Comparison of ENCODE assay signal across 8 cellular contexts in the genomic region with DNA sequence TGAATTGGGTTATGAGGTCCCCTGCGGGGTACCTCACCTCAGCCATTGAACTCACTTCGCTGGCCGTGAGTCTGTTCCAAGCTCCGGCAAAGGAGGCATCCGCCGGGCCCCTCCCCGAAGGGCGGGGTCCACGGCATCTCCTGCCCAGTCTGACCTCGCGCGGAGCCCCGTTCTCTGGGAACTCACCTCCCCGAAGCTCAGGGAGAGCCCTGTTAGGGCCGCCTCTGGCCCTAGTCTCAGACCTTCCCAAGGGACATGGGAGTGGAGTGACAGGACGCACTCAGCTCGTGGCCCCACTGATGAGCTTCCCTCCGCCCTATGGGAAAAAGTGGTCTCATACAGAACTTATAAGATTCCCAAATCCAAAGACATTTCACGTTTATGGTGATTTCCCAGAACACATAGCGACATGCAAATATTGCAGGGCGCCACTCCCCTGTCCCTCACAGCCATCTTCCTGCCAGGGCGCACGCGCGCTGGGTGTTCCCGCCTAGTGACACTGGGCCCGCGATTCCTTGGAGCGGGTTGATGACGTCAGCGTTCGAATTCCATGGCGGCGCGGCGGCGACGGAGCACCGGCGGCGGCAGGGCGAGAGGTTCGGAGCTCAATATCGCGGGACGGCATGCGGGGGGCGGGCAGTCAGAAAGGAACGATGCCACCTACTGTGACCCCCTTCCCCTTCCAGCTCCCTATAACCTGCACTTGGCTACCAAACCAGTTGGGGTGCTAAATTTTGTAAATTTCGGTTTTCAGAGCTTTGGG. TPM values are rescaled to one million over a fixed set of nuclear protein-coding genes. Genes with fewer than 3 reads are reported as not detected.
A peak's percentile ranks its signal among the peaks of the same experiment; 100 is the strongest.
DNase-seq lines count a peak whose midpoint lies in the region; ATAC-seq and TF ChIP-seq lines count a peak whose summit lies in the region.

A gene with protein sequence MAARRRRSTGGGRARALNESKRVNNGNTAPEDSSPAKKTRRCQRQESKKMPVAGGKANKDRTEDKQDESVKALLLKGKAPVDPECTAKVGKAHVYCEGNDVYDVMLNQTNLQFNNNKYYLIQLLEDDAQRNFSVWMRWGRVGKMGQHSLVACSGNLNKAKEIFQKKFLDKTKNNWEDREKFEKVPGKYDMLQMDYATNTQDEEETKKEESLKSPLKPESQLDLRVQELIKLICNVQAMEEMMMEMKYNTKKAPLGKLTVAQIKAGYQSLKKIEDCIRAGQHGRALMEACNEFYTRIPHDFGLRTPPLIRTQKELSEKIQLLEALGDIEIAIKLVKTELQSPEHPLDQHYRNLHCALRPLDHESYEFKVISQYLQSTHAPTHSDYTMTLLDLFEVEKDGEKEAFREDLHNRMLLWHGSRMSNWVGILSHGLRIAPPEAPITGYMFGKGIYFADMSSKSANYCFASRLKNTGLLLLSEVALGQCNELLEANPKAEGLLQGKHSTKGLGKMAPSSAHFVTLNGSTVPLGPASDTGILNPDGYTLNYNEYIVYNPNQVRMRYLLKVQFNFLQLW (plus strand): TSS at position 544 of the 763 bp plus-strand sequence. CDS start 7 bp downstream, at position 551.

- TF ChIP-seq POLR2A in GM15510 (IDR thresholded peaks at IDR 0.05; ENCODE audit: borderline replicate concordance, extremely low read depth, insufficient read length): peak; percentile 97

- no peak for TF ChIP-seq CTCF in left ventricle myocardium inferior (IDR thresholded peaks at IDR 0.05; ENCODE audit: borderline replicate concordance)
- no peak for TF ChIP-seq CTCF in progenitor cell of endocrine pancreas (IDR thresholded peaks at IDR 0.05; ENCODE audit: unreplicated experiment)

- H3K4me1 ChIP-seq in left ventricle myocardium inferior: peaks cover 12% of the 10 kb centered on the region

- DNase-seq in NCI-H1694 treated with DMSO at 0.1 percent for 48 hours (lab: John Stamatoyannopoulos, UW) (peak; percentile 100), T-helper 17 cell (peak; percentile 82 to 88 (median 86)), amygdala (lab: John Stamatoyannopoulos, UW) (peak; percentile 85 to 100 (median 98)), left ventricle myocardium inferior (peak; percentile 97), progenitor cell of endocrine pancreas (ENCODE audit: low spot score, unreplicated experiment) (peak; percentile 98), ureter (ENCODE audit: low spot score) (peak; percentile 97)

- peak within 1 kb of the TSS; percentile 93 for H3K27ac ChIP-seq in left ventricle myocardium inferior (replicated peaks)

- no peaks in the 10 kb centered on the region for H3K9me3 ChIP-seq in T-helper 17 cell (ENCODE audit: control insufficient read depth, low read length, poor library complexity, severe bottlenecking)
- no peaks in the 10 kb centered on the region for H3K9me3 ChIP-seq in left ventricle myocardium inferior (replicated peaks)

- intact Hi-C loops in left ventricle myocardium inferior (cut with micrococcal nuclease): no loop called here

- H3K4me1 Mint-ChIP-seq in T-helper 17 cell (peaks cover 18% of the 10 kb centered on the region), progenitor cell of endocrine pancreas (ENCODE audit: low read depth) (no peaks in the 10 kb centered on the region)

- peaks cover 32% of the 10 kb centered on the region for H3K36me3 ChIP-seq in left ventricle myocardium inferior

- ATAC-seq in HG02885 (IDR thresholded peaks at IDR 0.05; ENCODE audit: poor library complexity, unreplicated experiment) (peak; percentile 91), T-helper 17 cell (peak; percentile 86)

- no peaks in the 10 kb centered on the region for H3K27me3 Mint-ChIP-seq in T-helper 17 cell
- H3K27me3 Mint-ChIP-seq in progenitor cell of endocrine pancreas: no peaks in the 10 kb centered on the region

- H3K4me3 Mint-ChIP-seq in T-helper 17 cell (peak within 1 kb of the TSS; percentile 97), progenitor cell of endocrine pancreas (ENCODE audit: low read depth) (peak within 1 kb of the TSS; percentile 92)

- peak within 1 kb of the TSS; percentile 77 for H3K4me3 ChIP-seq in left ventricle myocardium inferior

- H3K27me3 ChIP-seq in left ventricle myocardium inferior (ENCODE audit: low read depth): no peaks in the 10 kb centered on the region

- peaks cover 4% of the 10 kb centered on the region for H3K36me3 Mint-ChIP-seq in T-helper 17 cell (ENCODE audit: low read depth)
- H3K36me3 Mint-ChIP-seq in progenitor cell of endocrine pancreas (ENCODE audit: insufficient read depth): peaks cover 10% of the 10 kb centered on the region

- no peaks in the 10 kb centered on the region for H3K9me3 Mint-ChIP-seq in progenitor cell of endocrine pancreas (ENCODE audit: low read depth)

- peak within 1 kb of the TSS; percentile 95 for H3K27ac Mint-ChIP-seq in T-helper 17 cell
- H3K27ac Mint-ChIP-seq in progenitor cell of endocrine pancreas: peak within 1 kb of the TSS; percentile 99

RNA-seq across cellular contexts. Expression of the gene that starts here (rescaled TPM):
- 10 to 100 TPM; 18.1 to 22.3 TPM for total RNA-seq in T-helper 17 cell
- total RNA-seq in left ventricle myocardium inferior: 15.6 TPM
- total RNA-seq in progenitor cell of endocrine pancreas: 32.2 and 35.6 TPM in 2 replicates
- 20.6 TPM for total RNA-seq in ureter

Comparison
In these comparisons a context has a peak if more than half of its experiments do, and no peak if none do; other contexts are left out.
1. Peak in every context shown above with its lines: DNase-seq, ATAC-seq, H3K4me3 ChIP-seq and H3K27ac ChIP-seq.